In the genomic region with DNA sequence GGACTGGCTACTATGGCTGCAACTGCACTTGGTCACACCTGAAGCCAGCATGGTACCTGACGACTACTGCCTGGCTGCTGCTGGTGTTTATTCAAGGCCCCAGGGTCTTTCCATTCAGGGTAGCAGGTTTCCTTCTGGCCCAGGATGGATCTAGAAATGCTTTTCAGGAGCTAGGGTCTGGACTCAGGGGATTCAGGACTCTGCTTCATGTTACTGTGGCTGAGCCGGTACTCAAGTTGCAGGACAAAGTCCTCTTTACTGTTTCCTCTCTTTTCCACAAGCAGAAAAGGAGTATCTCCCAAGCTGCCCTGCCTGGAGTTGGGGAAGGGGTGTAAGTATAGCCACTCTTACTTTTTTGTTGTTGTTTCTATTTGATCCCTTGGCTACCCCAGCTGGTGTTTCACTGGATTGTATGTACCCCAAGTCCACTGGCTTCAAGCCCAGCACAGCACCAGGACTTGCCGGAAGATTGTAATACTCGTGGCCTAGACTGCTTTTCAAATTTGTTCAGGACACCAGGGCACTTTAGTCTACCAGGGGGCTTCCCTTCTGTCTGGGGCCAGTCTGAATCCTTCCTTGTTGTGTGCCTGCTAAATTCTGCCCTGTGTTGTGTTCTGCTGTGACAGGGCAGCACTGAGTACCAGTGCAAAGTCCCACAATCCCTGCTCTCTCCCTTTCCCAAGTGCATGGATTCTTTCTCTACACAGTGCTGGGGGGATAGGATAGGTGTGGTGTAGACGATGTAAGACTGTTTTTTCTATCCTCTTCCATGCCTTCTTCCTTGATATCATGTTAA, we compare ENCODE assay signal across 1 cellular context.
TF ChIP-seq lines count a peak whose summit lies in the region.

No MANE protein-coding gene starts in this region.

TF ChIP-seq in GM23338, 12 proteins besides CTCF, POLR2A, EP300 and RAD21 (continued from another document):
- TF ChIP-seq, protein P1, sequence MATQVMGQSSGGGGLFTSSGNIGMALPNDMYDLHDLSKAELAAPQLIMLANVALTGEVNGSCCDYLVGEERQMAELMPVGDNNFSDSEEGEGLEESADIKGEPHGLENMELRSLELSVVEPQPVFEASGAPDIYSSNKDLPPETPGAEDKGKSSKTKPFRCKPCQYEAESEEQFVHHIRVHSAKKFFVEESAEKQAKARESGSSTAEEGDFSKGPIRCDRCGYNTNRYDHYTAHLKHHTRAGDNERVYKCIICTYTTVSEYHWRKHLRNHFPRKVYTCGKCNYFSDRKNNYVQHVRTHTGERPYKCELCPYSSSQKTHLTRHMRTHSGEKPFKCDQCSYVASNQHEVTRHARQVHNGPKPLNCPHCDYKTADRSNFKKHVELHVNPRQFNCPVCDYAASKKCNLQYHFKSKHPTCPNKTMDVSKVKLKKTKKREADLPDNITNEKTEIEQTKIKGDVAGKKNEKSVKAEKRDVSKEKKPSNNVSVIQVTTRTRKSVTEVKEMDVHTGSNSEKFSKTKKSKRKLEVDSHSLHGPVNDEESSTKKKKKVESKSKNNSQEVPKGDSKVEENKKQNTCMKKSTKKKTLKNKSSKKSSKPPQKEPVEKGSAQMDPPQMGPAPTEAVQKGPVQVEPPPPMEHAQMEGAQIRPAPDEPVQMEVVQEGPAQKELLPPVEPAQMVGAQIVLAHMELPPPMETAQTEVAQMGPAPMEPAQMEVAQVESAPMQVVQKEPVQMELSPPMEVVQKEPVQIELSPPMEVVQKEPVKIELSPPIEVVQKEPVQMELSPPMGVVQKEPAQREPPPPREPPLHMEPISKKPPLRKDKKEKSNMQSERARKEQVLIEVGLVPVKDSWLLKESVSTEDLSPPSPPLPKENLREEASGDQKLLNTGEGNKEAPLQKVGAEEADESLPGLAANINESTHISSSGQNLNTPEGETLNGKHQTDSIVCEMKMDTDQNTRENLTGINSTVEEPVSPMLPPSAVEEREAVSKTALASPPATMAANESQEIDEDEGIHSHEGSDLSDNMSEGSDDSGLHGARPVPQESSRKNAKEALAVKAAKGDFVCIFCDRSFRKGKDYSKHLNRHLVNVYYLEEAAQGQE (IDR thresholded peaks at IDR 0.05; ENCODE audit: unreplicated experiment) = no peak
